In genomic region chrX:119237526-119238035, GRCh38 we compare ENCODE assay signal across 2 cellular contexts.
TF ChIP-seq lines count a peak whose summit lies in the region.

No MANE protein-coding gene starts in this region.

TF ChIP-seq in SK-N-SH, 30 proteins besides CTCF, POLR2A, EP300 and RAD21 (continued from another document):
- no peak for TF ChIP-seq PBX3 (IDR thresholded peaks at IDR 0.05)
- no peak for TF ChIP-seq RCOR1 (IDR thresholded peaks at IDR 0.05; ENCODE audit: low read length)
- no peak for TF ChIP-seq NRF1 (IDR thresholded peaks at IDR 0.05; ENCODE audit: low read depth, low read length)
- TF ChIP-seq MAX (IDR thresholded peaks at IDR 0.05; ENCODE audit: low read depth) = no peak

TF ChIP-seq in SK-N-SH treated with all-trans-retinoic acid at 6 μM for 48 hours, 23 proteins besides CTCF, POLR2A, EP300 and RAD21 (continued from another document):
- TF ChIP-seq CSRNP3 (CRISPR knock-in tag; IDR thresholded peaks at IDR 0.05) = no peak
- TF ChIP-seq ZC3H10 (CRISPR knock-in tag; IDR thresholded peaks at IDR 0.05) = no peak
- TF ChIP-seq ZNF565 (CRISPR knock-in tag; conservative IDR thresholded peaks at IDR 0.05; ENCODE audit: low read depth) = no peak
- TF ChIP-seq CREB5 (CRISPR knock-in tag; IDR thresholded peaks at IDR 0.05; ENCODE audit: low read depth) = no peak
- TF ChIP-seq CSDC2 (CRISPR knock-in tag; IDR thresholded peaks at IDR 0.05) = no peak
